ENCODE assay signal across 16 cellular contexts in the genomic region with DNA sequence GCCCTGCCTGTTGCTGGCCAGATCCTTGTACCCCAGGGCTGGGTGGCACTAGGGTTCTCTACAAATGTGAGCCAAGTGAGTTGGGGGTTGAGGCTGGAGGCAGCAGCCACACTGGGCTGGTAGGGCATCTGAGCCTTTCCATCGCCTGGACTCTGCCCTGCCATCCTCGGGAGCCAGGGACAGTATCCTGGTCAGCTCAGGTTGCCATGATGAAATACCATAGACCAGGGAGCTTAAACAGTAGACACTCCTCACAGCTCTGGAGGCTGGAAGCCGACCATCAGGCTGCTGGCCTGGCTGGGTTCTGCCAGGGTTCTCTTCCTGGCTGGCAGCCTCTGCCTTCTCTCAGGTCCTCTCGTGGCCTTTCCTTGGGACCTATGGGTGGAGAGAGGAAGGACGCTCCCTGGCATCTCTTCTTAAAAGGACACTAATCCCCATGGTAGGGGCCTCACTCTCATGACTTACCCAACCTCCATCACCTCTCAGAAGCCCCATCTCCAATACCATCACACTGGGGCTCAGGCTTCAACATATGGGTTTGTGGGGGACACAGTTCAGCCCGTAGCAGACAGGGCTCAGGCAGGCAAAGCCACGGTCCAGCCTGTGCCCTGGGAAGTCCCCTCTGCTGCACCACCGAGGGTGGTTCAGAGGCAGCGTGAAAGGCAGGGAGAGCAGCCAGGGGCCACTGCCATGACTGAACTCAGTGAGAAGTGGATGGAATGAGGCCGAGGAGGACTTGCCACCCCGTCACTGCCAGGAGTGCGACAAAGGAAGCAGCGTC. TPM values are rescaled to one million over a fixed set of nuclear protein-coding genes. Genes with fewer than 3 reads are reported as not detected.
DNase-seq lines count a peak whose midpoint lies in the region; ATAC-seq and TF ChIP-seq lines count a peak whose summit lies in the region.
"Had no signal": no experiment of that assay in that cellular context is flagged by ENCODE, and none has a peak within 500 bp of the region (broad histone marks: within the 10 kb centered on the region; RNA-seq: fewer than 3 reads in every experiment).

No MANE protein-coding gene starts in this region.

- no peak for TF ChIP-seq CTCF in IMR-90 (conservative IDR thresholded peaks at IDR 0.05; ENCODE audit: low read depth, low read length)
- no peak for TF ChIP-seq CTCF in endodermal cell (conservative IDR thresholded peaks at IDR 0.05)
- TF ChIP-seq CTCF in right lobe of liver (IDR thresholded peaks at IDR 0.05) = no peak
- no peak for TF ChIP-seq CTCF in tibial nerve (IDR thresholded peaks at IDR 0.05)

- no peaks in the 10 kb centered on the region for H3K4me1 ChIP-seq in IMR-90 (ENCODE audit: control insufficient read depth, insufficient read depth, low read length)
- no peaks in the 10 kb centered on the region for H3K4me1 ChIP-seq in endodermal cell (ENCODE audit: control insufficient read depth, insufficient read depth, low read length)
- H3K4me1 ChIP-seq in right lobe of liver = peaks cover 0 to 41% (median 6%) of the 10 kb centered on the region in 4 donors
- peaks cover 0 to 28% (median 3%) of the 10 kb centered on the region in 4 donors for H3K4me1 ChIP-seq in tibial nerve

- H3K9me3 ChIP-seq in IMR-90 (ENCODE audit: control insufficient read depth, insufficient read depth, low read length) (no peaks in the 10 kb centered on the region), endodermal cell (ENCODE audit: control insufficient read depth, low read length) (no peaks in the 10 kb centered on the region), right lobe of liver (no peaks in the 10 kb centered on the region), tibial nerve (no peaks in the 10 kb centered on the region)
- H3K9me3 ChIP-seq: BE2C, SK-N-SH had no signal

- no peak for TF ChIP-seq RAD21 in IMR-90 (IDR thresholded peaks at IDR 0.05; ENCODE audit: low read length)

- H3K27ac Mint-ChIP-seq in endodermal cell = peak overlapping the region; percentile 44
- H3K27ac Mint-ChIP-seq in stimulated activated naive B cell treated with anti-CD40 and anti-IgM and Interleukin-4, amounts not matched to agents 10 μg/mL and 1 μg/mL and 100 μg/mL, for 72 hours = peak overlapping the region; percentile 15
- H3K27ac Mint-ChIP-seq: CD8-positive, alpha-beta T cell had no signal

- no peak overlapping the region for H3K56ac ChIP-seq in IMR-90 (ENCODE audit: extremely low read depth, insufficient read depth, low read length)

- in situ Hi-C loops in IMR-90 (cut with MboI; ENCODE audit: low sequenced_read_pairs) = no loop called here

- no peaks in the 10 kb centered on the region for H3K9me1 ChIP-seq in IMR-90 (ENCODE audit: insufficient read depth, low read length)

- no peaks in the 10 kb centered on the region for H3K36me3 ChIP-seq in IMR-90 (ENCODE audit: control insufficient read depth, insufficient read depth, low read length)
- H3K36me3 ChIP-seq in endodermal cell (ENCODE audit: control insufficient read depth, insufficient read depth, low read length) = no peaks in the 10 kb centered on the region
- no peaks in the 10 kb centered on the region for H3K36me3 ChIP-seq in right lobe of liver
- H3K36me3 ChIP-seq in tibial nerve = no peaks in the 10 kb centered on the region
- H3K36me3 ChIP-seq: BE2C had no signal

- ATAC-seq in IMR-90 (ENCODE audit: low read depth) (no peak), right lobe of liver (peak; percentile 53 to 71 (median 56)), HG02678 (IDR thresholded peaks at IDR 0.05; ENCODE audit: unreplicated experiment) (no peak)
- ATAC-seq in stimulated activated naive B cell treated with anti-CD40 and anti-IgM and Interleukin-4, amounts not matched to agents 10 μg/mL and 1 μg/mL and 100 μg/mL, for 72 hours (replicated peaks) = no peak
- ATAC-seq: CD8-positive, alpha-beta T cell had no signal

- no peak overlapping the region for H2BK5ac ChIP-seq in IMR-90 (ENCODE audit: low read depth, low read length, poor library complexity, severe bottlenecking)

- H3K4me1 Mint-ChIP-seq in endodermal cell = no peaks in the 10 kb centered on the region
- peaks cover under 1 to 7% of the 10 kb centered on the region in 2 donors for H3K4me1 Mint-ChIP-seq in stimulated activated naive B cell treated with anti-CD40 and anti-IgM and Interleukin-4, amounts not matched to agents 10 μg/mL and 1 μg/mL and 100 μg/mL, for 72 hours

- CTCF ChIA-PET in IMR-90 (lab: Yijun Ruan, JAX) = interaction anchor here (0.6 kb wide), 1 partner anchor 30 kb away, joined by 3 read pairs; no protein-coding TSS in a partner anchor

- H3K27me3 Mint-ChIP-seq in endodermal cell (ENCODE audit: insufficient read depth) = no peaks in the 10 kb centered on the region
- H3K27me3 Mint-ChIP-seq in stimulated activated naive B cell treated with anti-CD40 and anti-IgM and Interleukin-4, amounts not matched to agents 10 μg/mL and 1 μg/mL and 100 μg/mL, for 72 hours = peaks cover 15 to 32% of the 10 kb centered on the region in 2 donors

- H3K27ac ChIP-seq in IMR-90 (ENCODE audit: insufficient read depth, low read length) (no peak overlapping the region), endodermal cell (ENCODE audit: low read depth, low read length) (no peak overlapping the region), right lobe of liver (peak overlapping the region in 1 of 3 donors; percentile 33), tibial nerve (peak overlapping the region in 1 of 4 donors; percentile 13)

- intact Hi-C loops in IMR-90 (cut with micrococcal nuclease) = no loop called here
- intact Hi-C loops in right lobe of liver (cut with DNase I) = no loop called here

- no peak overlapping the region for H3K4ac ChIP-seq in IMR-90 (ENCODE audit: low read depth, low read length)

- H2AK9ac ChIP-seq in IMR-90 (replicated peaks; ENCODE audit: low read depth, low read length, poor library complexity) = peak overlapping the region; percentile 55

- H3K4me3 ChIP-seq in IMR-90 (ENCODE audit: insufficient read depth, low read depth, low read length) (no peak overlapping the region), endodermal cell (ENCODE audit: low read length) (no peak overlapping the region), right lobe of liver (no peak overlapping the region), tibial nerve (no peak overlapping the region)

- no peaks in the 10 kb centered on the region for H3K36me3 Mint-ChIP-seq in endodermal cell (ENCODE audit: low read depth)
- no peaks in the 10 kb centered on the region for H3K36me3 Mint-ChIP-seq in stimulated activated naive B cell treated with anti-CD40 and anti-IgM and Interleukin-4, amounts not matched to agents 10 μg/mL and 1 μg/mL and 100 μg/mL, for 72 hours
- H3K36me3 Mint-ChIP-seq: CD8-positive, alpha-beta T cell had no signal

- H3K27me3 ChIP-seq in IMR-90 (ENCODE audit: control insufficient read depth, insufficient read depth, low read length) (peaks cover 76% of the 10 kb centered on the region), endodermal cell (ENCODE audit: control insufficient read depth, insufficient read depth, low read length, poor library complexity, severe bottlenecking) (no peaks in the 10 kb centered on the region), right lobe of liver (no peaks in the 10 kb centered on the region), tibial nerve (peaks cover 0 to 5% of the 10 kb centered on the region in 2 donors)
- H3K27me3 ChIP-seq: BE2C had no signal

- no peak for TF ChIP-seq EP300 in tibial nerve (IDR thresholded peaks at IDR 0.05)

- no TSS peak for BruUV-seq in IMR-90 (replicated peaks; lab: Mats Ljungman, UMichigan)

- POLR2A ChIA-PET in IMR-90 (lab: Charles Lee; ENCODE audit: unreplicated experiment) = no interaction called here

- H2AFZ ChIP-seq in IMR-90 (replicated peaks; ENCODE audit: low read length, poor library complexity) = peak overlapping the region; percentile 43

- H2BK15ac ChIP-seq in IMR-90 (ENCODE audit: low read depth, low read length) = no peak overlapping the region

- no peak overlapping the region for H4K91ac ChIP-seq in IMR-90 (ENCODE audit: insufficient read depth, low read depth, low read length)

- no peak overlapping the region for H4K8ac ChIP-seq in IMR-90 (ENCODE audit: low read depth in 2 of 2, low read length in 2 of 2)

- DNase-seq in IMR-90 (no peak), endodermal cell (no peak), right lobe of liver (peak in 2 of 3 donors; percentile 74 to 81), tibial nerve (ENCODE audit: low spot score in 2 of 2) (no peak), occipital lobe (lab: John Stamatoyannopoulos, UW) (no peak)
- DNase-seq in stimulated activated naive B cell treated with anti-CD40 and anti-IgM and Interleukin-4, amounts not matched to agents 10 μg/mL and 1 μg/mL and 100 μg/mL, for 72 hours = no peak
- DNase-seq: BE2C; CD8-positive, alpha-beta T cell; GF-D8; HCEC 1CT; NCI-H1436; NCI-H2029 treated with DMSO at 0.1 percent for 48 hours; NCI-H524; OCI-M1 had no signal

- H3K4me3 Mint-ChIP-seq in endodermal cell = no peak overlapping the region
- no peak overlapping the region for H3K4me3 Mint-ChIP-seq in stimulated activated naive B cell treated with anti-CD40 and anti-IgM and Interleukin-4, amounts not matched to agents 10 μg/mL and 1 μg/mL and 100 μg/mL, for 72 hours
- H3K4me3 Mint-ChIP-seq: CD8-positive, alpha-beta T cell had no signal

- dilution Hi-C loops in IMR-90 (cut with HindIII; ENCODE audit: low sequenced_read_pairs, unreplicated experiment) = no loop called here

- H2AK5ac ChIP-seq in IMR-90 (ENCODE audit: low read depth, low read length) = no peak overlapping the region

- no peak overlapping the region for H2BK20ac ChIP-seq in IMR-90 (ENCODE audit: low read depth, low read length)

- 52% methylated on average over 2 of the region's 13 CpGs; no CpG with 5 or more reads in 1 of the 2 experiments for WGBS in IMR-90 (ENCODE audit: extremely low coverage in 2 of 2, insufficient read length in 1 of 2), 2 experiments
- WGBS in endodermal cell (ENCODE audit: insufficient coverage in 1 of 2, insufficient read length in 1 of 2), 2 experiments = 78 to 83% methylated on average over 7 to 12 of the region's 13 CpGs
- 58% methylated on average over 9 of the region's 13 CpGs for WGBS in right lobe of liver (ENCODE audit: insufficient coverage, low coverage, low lambda C conversion rate, missing lambda C conversion rate)
- WGBS in tibial nerve, 2 donors = 63 to 79% methylated on average over 12 to 13 of the region's 13 CpGs

- H3K9me3 Mint-ChIP-seq in endodermal cell = no peaks in the 10 kb centered on the region
- H3K9me3 Mint-ChIP-seq in stimulated activated naive B cell treated with anti-CD40 and anti-IgM and Interleukin-4, amounts not matched to agents 10 μg/mL and 1 μg/mL and 100 μg/mL, for 72 hours = no peaks in the 10 kb centered on the region
- H3K9me3 Mint-ChIP-seq: CD8-positive, alpha-beta T cell had no signal

- H3K18ac ChIP-seq in IMR-90 (ENCODE audit: low read depth, low read length) = no peak overlapping the region

- no peak overlapping the region for H3K14ac ChIP-seq in IMR-90 (replicated peaks; ENCODE audit: low read depth, low read length)

- TF ChIP-seq POLR2A in IMR-90 (IDR thresholded peaks at IDR 0.05; ENCODE audit: low read depth, low read length) (no peak), right lobe of liver (IDR thresholded peaks at IDR 0.05) (no peak), tibial nerve (IDR thresholded peaks at IDR 0.05) (no peak)

- no peak overlapping the region for H3K23ac ChIP-seq in IMR-90 (ENCODE audit: low read depth, low read length)

- H4K20me1 ChIP-seq in IMR-90 (ENCODE audit: insufficient read depth, low read length) = no peaks in the 10 kb centered on the region

- no peak overlapping the region for H2BK120ac ChIP-seq in IMR-90 (ENCODE audit: low read depth, low read length)

- no peaks in the 10 kb centered on the region for H3K79me1 ChIP-seq in IMR-90 (ENCODE audit: low read depth in 1 of 2, low read length in 2 of 2)

- no peak overlapping the region for H3K4me2 ChIP-seq in IMR-90 (ENCODE audit: low read depth, low read length)
- H3K4me2 ChIP-seq: SK-N-SH had no signal

- H4K5ac ChIP-seq in IMR-90 (ENCODE audit: low read depth, low read length) = no peak overlapping the region

- H3K9ac ChIP-seq in IMR-90 (ENCODE audit: low read depth, low read length) = no peak overlapping the region
- no peak overlapping the region for H3K9ac ChIP-seq in endodermal cell (ENCODE audit: extremely low read depth, low read length, poor library complexity, severe bottlenecking)
- H3K9ac ChIP-seq: SK-N-SH had no signal

RNA-seq across cellular contexts. Expression of a gene that starts 50.1 kb away (rescaled TPM):
- total RNA-seq in IMR-90 (2012; rRNA removed) (not detected in 2 replicates), endodermal cell (1 to 10 TPM; 3.3 to 3.9 TPM), right lobe of liver (1 to 10 TPM in 4 of 6 experiments, under 1 TPM in 2; 0.31 to 2.0 (median 1.1) TPM), tibial nerve (10 to 100 TPM in 2 of 4 donors, 1 to 10 TPM in 1, under 1 TPM in 1; 0.90 to 53.7 (median 20.3) TPM), occipital lobe (not detected)
- 0.02 and 0.03 TPM in 2 replicates for polyA plus RNA-seq in IMR-90 (2012; rRNA removed)
- polyA plus RNA-seq in IMR-90 (2012; cell fraction: cytosol; rRNA removed) = 0.07 TPM in 1 of 2 replicates, not detected in the other
- 0.06 and 0.16 TPM in 2 replicates for polyA plus RNA-seq in IMR-90 (2012; cell fraction: nucleus; rRNA removed; ENCODE audit: low replicate concordance)
- polyA plus RNA-seq in endodermal cell (2013, experiment 1 of 2) = 0.57 TPM
- 0.33 TPM for polyA plus RNA-seq in endodermal cell (2013, experiment 2 of 2)
- total RNA-seq: CD8-positive, alpha-beta T cell had no signal

Comparison
In these comparisons a context has a peak if more than half of its experiments do, and no peak if none do; other contexts are left out.
1. ATAC-seq: peak in right lobe of liver (4 of 4); none in IMR-90 (single experiment), stimulated activated naive B cell treated with anti-CD40 and anti-IgM and Interleukin-4, amounts not matched to agents 10 μg/mL and 1 μg/mL and 100 μg/mL, for 72 hours (0 of 2) and HG02678 (single experiment).
2. DNase-seq: peak in right lobe of liver (2 of 3); none in IMR-90 (single experiment), endodermal cell (single experiment), stimulated activated naive B cell treated with anti-CD40 and anti-IgM and Interleukin-4, amounts not matched to agents 10 μg/mL and 1 μg/mL and 100 μg/mL, for 72 hours (single experiment), tibial nerve (0 of 2) and occipital lobe (single experiment).